In the genomic region with DNA sequence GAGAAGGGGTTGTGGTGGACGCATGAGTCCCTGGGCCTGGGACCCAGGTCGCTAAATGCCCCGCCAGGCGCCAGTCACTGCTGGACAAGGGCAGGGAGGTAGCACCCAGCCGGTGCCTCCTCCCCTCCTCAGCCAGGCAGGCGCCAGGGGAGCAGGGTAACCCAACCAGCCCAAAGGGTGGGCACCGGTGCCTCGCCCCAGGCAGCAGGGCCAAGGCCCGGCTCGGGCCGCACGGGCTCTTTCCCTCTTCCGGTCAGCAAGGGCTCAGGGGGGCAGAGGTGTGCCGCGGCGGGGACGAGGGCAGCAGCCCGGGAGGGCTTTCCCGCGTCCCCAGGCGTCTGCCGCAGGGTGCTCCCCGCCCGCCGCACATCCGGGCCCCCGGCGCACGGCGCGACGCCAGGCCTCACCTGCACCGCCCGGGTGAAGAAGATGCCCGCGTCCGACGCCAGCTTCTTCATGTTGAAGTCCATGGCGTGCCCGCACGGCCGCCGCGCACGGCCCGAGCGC, we compare ENCODE assay signal across 1 cellular context.
TF ChIP-seq lines count a peak whose summit lies in the region.

No MANE protein-coding gene starts in this region.

TF ChIP-seq in K562, 482 proteins besides CTCF, POLR2A, EP300 and RAD21 (continues in another document):
- peak; percentile 59; the same call in 1 of the 2 replicates for TF ChIP-seq THAP12 (CRISPR knock-in tag; IDR thresholded peaks at IDR 0.05)
- TF ChIP-seq E2F3 (CRISPR knock-in tag; IDR thresholded peaks at IDR 0.05), result 0 out of 2 replicates have a peak, but pooled peaks have one; percentile 44
- peak; percentile 62 for TF ChIP-seq ZNF592 (IDR thresholded peaks at IDR 0.05)
- TF ChIP-seq NRF1 (conservative IDR thresholded peaks at IDR 0.05 in 1 of 2, IDR thresholded peaks at IDR 0.05 in 1 of 2), result peak in 1 of 2 experiments; percentile 31; a peak in 2 of 4 replicates
- peak; percentile 55 for TF ChIP-seq GABPA (tag; conservative IDR thresholded peaks at IDR 0.05; ENCODE audit: low read depth)
- TF ChIP-seq SIN3B (IDR thresholded peaks at IDR 0.05; ENCODE audit: low read depth), result 0 out of 2 replicates have a peak, but pooled peaks have one; percentile 24
- no peak for TF ChIP-seq ZNF699 (CRISPR knock-in tag; IDR thresholded peaks at IDR 0.05; ENCODE audit: insufficient replicate concordance)
- no peak for TF ChIP-seq FOXK1 (CRISPR knock-in tag; IDR thresholded peaks at IDR 0.05; ENCODE audit: borderline replicate concordance)
- TF ChIP-seq ZFX (CRISPR knock-in tag; IDR thresholded peaks at IDR 0.05), result peak; percentile 72
- TF ChIP-seq ETV5 (CRISPR knock-in tag; IDR thresholded peaks at IDR 0.05; ENCODE audit: low read depth), result peak; percentile 57; the same call in 1 of the 2 replicates
- peak; percentile 53; the same call in 1 of the 2 replicates for TF ChIP-seq ZNF232 (CRISPR knock-in tag; IDR thresholded peaks at IDR 0.05)
- peak; percentile 56; the same call in 1 of the 2 replicates for TF ChIP-seq GABPB1 (CRISPR knock-in tag; IDR thresholded peaks at IDR 0.05)
- no peak for TF ChIP-seq MEF2A (IDR thresholded peaks at IDR 0.05; ENCODE audit: control insufficient read depth, low read depth, low read length)
- no peak for TF ChIP-seq ASH1L (IDR thresholded peaks at IDR 0.05; ENCODE audit: borderline replicate concordance, low read depth, partially characterized antibody)
- TF ChIP-seq FIP1L1 (IDR thresholded peaks at IDR 0.05; ENCODE audit: low read depth, low read length, poor library complexity, severe bottlenecking), result peak; percentile 48
- TF ChIP-seq HNRNPL (IDR thresholded peaks at IDR 0.05; ENCODE audit: low read depth, low read length), result peak; percentile 79
- peak; percentile 66; the same call in 1 of the 2 replicates for TF ChIP-seq XRCC5 (IDR thresholded peaks at IDR 0.05; ENCODE audit: low read depth, low read length)
- TF ChIP-seq MAZ (CRISPR knock-in tag; conservative IDR thresholded peaks at IDR 0.05 in 1 of 2, IDR thresholded peaks at IDR 0.05 in 1 of 2), result peak; percentile 12 to 52; a peak in 1 of 4 replicates
- TF ChIP-seq MTA3 (IDR thresholded peaks at IDR 0.05; ENCODE audit: borderline replicate concordance), result peak; percentile 71; the same call in 1 of the 2 replicates
- TF ChIP-seq, protein P1, sequence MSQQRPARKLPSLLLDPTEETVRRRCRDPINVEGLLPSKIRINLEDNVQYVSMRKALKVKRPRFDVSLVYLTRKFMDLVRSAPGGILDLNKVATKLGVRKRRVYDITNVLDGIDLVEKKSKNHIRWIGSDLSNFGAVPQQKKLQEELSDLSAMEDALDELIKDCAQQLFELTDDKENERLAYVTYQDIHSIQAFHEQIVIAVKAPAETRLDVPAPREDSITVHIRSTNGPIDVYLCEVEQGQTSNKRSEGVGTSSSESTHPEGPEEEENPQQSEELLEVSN (IDR thresholded peaks at IDR 0.05; ENCODE audit: borderline replicate concordance in 1 of 2, extremely low read depth in 1 of 2, insufficient read depth in 1 of 2, insufficient read length in 1 of 2, low read depth in 1 of 2, low read length in 1 of 2, poor library complexity in 1 of 2, severe bottlenecking in 1 of 2), result peak; percentile 73 to 87
- TF ChIP-seq NR4A1 (CRISPR knock-in tag; IDR thresholded peaks at IDR 0.05), result 0 out of 2 replicates have a peak, but pooled peaks have one; percentile 55
- TF ChIP-seq NR4A1 (tag; IDR thresholded peaks at IDR 0.05), result peak; percentile 17; the same call in 1 of the 2 replicates
- TF ChIP-seq KLF1 (tag; IDR thresholded peaks at IDR 0.05), result peak; percentile 58; the same call in 1 of the 2 replicates
- peak; percentile 70; the same call in 1 of the 2 replicates for TF ChIP-seq CBFB (CRISPR knock-in tag; IDR thresholded peaks at IDR 0.05)
- TF ChIP-seq TBP (optimal IDR thresholded peaks at IDR 0.05; ENCODE audit: low read depth, low read length), result peak; percentile 8
- TF ChIP-seq ZC3H11A (IDR thresholded peaks at IDR 0.05; ENCODE audit: low read depth, low read length), result no peak
- TF ChIP-seq RBFOX2 (IDR thresholded peaks at IDR 0.05; ENCODE audit: low read depth, low read length), result peak; percentile 63
- TF ChIP-seq RBBP5 (IDR thresholded peaks at IDR 0.05; ENCODE audit: borderline replicate concordance, insufficient read depth, low read length, poor library complexity, severe bottlenecking), result peak; percentile 69
- TF ChIP-seq ZNF436 (CRISPR knock-in tag; IDR thresholded peaks at IDR 0.05), result no peak
- TF ChIP-seq PREB (CRISPR knock-in tag; IDR thresholded peaks at IDR 0.05), result no peak
- TF ChIP-seq, protein P2, sequence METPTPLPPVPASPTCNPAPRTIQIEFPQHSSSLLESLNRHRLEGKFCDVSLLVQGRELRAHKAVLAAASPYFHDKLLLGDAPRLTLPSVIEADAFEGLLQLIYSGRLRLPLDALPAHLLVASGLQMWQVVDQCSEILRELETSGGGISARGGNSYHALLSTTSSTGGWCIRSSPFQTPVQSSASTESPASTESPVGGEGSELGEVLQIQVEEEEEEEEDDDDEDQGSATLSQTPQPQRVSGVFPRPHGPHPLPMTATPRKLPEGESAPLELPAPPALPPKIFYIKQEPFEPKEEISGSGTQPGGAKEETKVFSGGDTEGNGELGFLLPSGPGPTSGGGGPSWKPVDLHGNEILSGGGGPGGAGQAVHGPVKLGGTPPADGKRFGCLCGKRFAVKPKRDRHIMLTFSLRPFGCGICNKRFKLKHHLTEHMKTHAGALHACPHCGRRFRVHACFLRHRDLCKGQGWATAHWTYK (CRISPR knock-in tag; IDR thresholded peaks at IDR 0.05), result 0 out of 2 replicates have a peak, but pooled peaks have one; percentile 31
- peak; percentile 39 to 66 (median 64); a peak in 5 of 6 replicates for TF ChIP-seq ZBTB11 (CRISPR knock-in tag; IDR thresholded peaks at IDR 0.05)
- peak; percentile 64; the same call in 1 of the 2 replicates for TF ChIP-seq PHF8 (IDR thresholded peaks at IDR 0.05; ENCODE audit: borderline replicate concordance, low read length)
- TF ChIP-seq SMAD4 (CRISPR knock-in tag; conservative IDR thresholded peaks at IDR 0.05), result peak; percentile 71
- no peak for TF ChIP-seq TAF9B (IDR thresholded peaks at IDR 0.05; ENCODE audit: partially characterized antibody)
- TF ChIP-seq NELFE (IDR thresholded peaks at IDR 0.05; ENCODE audit: insufficient read depth, insufficient read length), result no peak
- TF ChIP-seq UBTF (IDR thresholded peaks at IDR 0.05; ENCODE audit: borderline replicate concordance in 1 of 2, low read depth in 2 of 2, low read length in 2 of 2), result 0 out of 4 replicates have a peak, but pooled peaks of 1 of the 2 experiments have one; percentile 6
- TF ChIP-seq CCNT2 (IDR thresholded peaks at IDR 0.05; ENCODE audit: borderline replicate concordance, extremely low read depth, insufficient read length, low read depth, low read length), result peak; percentile 22
- 0 out of 2 replicates have a peak, but pooled peaks have one; percentile 70 for TF ChIP-seq ARID3B (CRISPR knock-in tag; IDR thresholded peaks at IDR 0.05; ENCODE audit: borderline replicate concordance)
